In genomic region chr18:13581496-13581895, GRCh38 we compare ENCODE assay signal across 29 cellular contexts.
DNase-seq lines count a peak whose midpoint lies in the region; ATAC-seq and TF ChIP-seq lines count a peak whose summit lies in the region.
"Had no signal": no experiment of that assay in that cellular context is flagged by ENCODE, and none has a peak within 500 bp of the region (broad histone marks: within the 10 kb centered on the region; RNA-seq: fewer than 3 reads in every experiment).

No MANE protein-coding gene starts in this region.

- H4K20me1 ChIP-seq in DOHH2 (ENCODE audit: control insufficient read depth, insufficient read depth, low read depth, low read length) (no peaks in the 10 kb centered on the region), neural progenitor cell (ENCODE audit: low read depth) (no peaks in the 10 kb centered on the region)

- H3K4me2 ChIP-seq in DOHH2 (ENCODE audit: low read length) = 0 out of 2 replicates have a peak overlapping the region, but pooled peaks have one; percentile 2
- H3K4me2 ChIP-seq in neural progenitor cell = no peak overlapping the region
- H3K4me2 ChIP-seq: A549, KMS-11, PC-9 had no signal

- TF ChIP-seq CTCF in DOHH2 (IDR thresholded peaks at IDR 0.05; ENCODE audit: low read depth, low read length, poor library complexity, severe bottlenecking) = no peak
- TF ChIP-seq CTCF in activated B cell treated with CpG ODN at 0.5 μM for 24 hours (IDR thresholded peaks at IDR 0.05) = no peak
- TF ChIP-seq CTCF in neural progenitor cell (IDR thresholded peaks at IDR 0.05) = no peak

- H3K27ac Mint-ChIP-seq in activated B cell treated with CpG ODN at 0.5 μM for 24 hours (peak overlapping the region; percentile 24), neural progenitor cell (no peak overlapping the region)
- H3K27ac Mint-ChIP-seq: CD8-positive, alpha-beta T cell had no signal

- no peaks in the 10 kb centered on the region for H3K36me3 Mint-ChIP-seq in activated B cell treated with CpG ODN at 0.5 μM for 24 hours (ENCODE audit: low read depth)
- H3K36me3 Mint-ChIP-seq in neural progenitor cell = no peaks in the 10 kb centered on the region

- H3K4me1 ChIP-seq in DOHH2 (ENCODE audit: control insufficient read depth, low read length) (peaks cover 92% of the 10 kb centered on the region), neural progenitor cell (no peaks in the 10 kb centered on the region)
- H3K4me1 ChIP-seq: A549, Caco-2, SJSA1 had no signal

- intact Hi-C loops in activated B cell treated with CpG ODN at 0.5 μM for 24 hours (cut with micrococcal nuclease) = no loop called here

- no peaks in the 10 kb centered on the region for H3K36me3 ChIP-seq in DOHH2 (ENCODE audit: control insufficient read depth, low read length)
- no peaks in the 10 kb centered on the region for H3K36me3 ChIP-seq in neural progenitor cell
- H3K36me3 ChIP-seq: SJSA1 had no signal

- H3K27me3 Mint-ChIP-seq in activated B cell treated with CpG ODN at 0.5 μM for 24 hours = no peaks in the 10 kb centered on the region
- peaks cover 2% of the 10 kb centered on the region for H3K27me3 Mint-ChIP-seq in neural progenitor cell (ENCODE audit: insufficient read depth, low read depth)
- H3K27me3 Mint-ChIP-seq: IgD-negative memory B cell had no signal

- H3K9me3 Mint-ChIP-seq in activated B cell treated with CpG ODN at 0.5 μM for 24 hours (no peaks in the 10 kb centered on the region), neural progenitor cell (no peaks in the 10 kb centered on the region)
- H3K9me3 Mint-ChIP-seq: CD8-positive, alpha-beta T cell; IgD-negative memory B cell had no signal

- CTCF ChIA-PET in activated B cell treated with CpG ODN at 0.5 μM for 24 hours (lab: Charles Lee) = interaction anchor here (1.1 kb wide), 1 partner anchor 19 kb away, joined by 3 read pairs; no protein-coding TSS in a partner anchor

- POLR2A ChIA-PET in activated B cell treated with CpG ODN at 0.5 μM for 24 hours (lab: Charles Lee) = interaction anchor here (0.6 to 18.7 kb wide), 4 partner anchors 10 to 32 kb away, joined by 3 to 1007 read pairs (median 190); no protein-coding TSS in a partner anchor

- H3F3A ChIP-seq in DOHH2 (ENCODE audit: control insufficient read depth, insufficient read depth) (peaks cover 26% of the 10 kb centered on the region), neural progenitor cell (ENCODE audit: low read depth) (no peaks in the 10 kb centered on the region)

- H3K9me3 ChIP-seq in DOHH2 (ENCODE audit: control insufficient read depth, insufficient read depth, low read length) = no peaks in the 10 kb centered on the region
- no peaks in the 10 kb centered on the region for H3K9me3 ChIP-seq in neural progenitor cell (ENCODE audit: low read depth)
- H3K9me3 ChIP-seq: A549, Caco-2, SJSA1 had no signal

- H3K4me1 Mint-ChIP-seq in activated B cell treated with CpG ODN at 0.5 μM for 24 hours (peaks cover 76% of the 10 kb centered on the region), neural progenitor cell (peaks cover 24% of the 10 kb centered on the region)

- H3K27ac ChIP-seq in DOHH2 (ENCODE audit: low read depth, low read length) = no peak overlapping the region
- H3K27ac ChIP-seq in layer of hippocampus (ENCODE audit: low read depth, low read length) = peak overlapping the region; percentile 59
- H3K27ac ChIP-seq in neural progenitor cell = no peak overlapping the region
- H3K27ac ChIP-seq: A549, C4-2B, HL-60, KMS-11, PC-9, SJSA1 had no signal

- no peak overlapping the region for H3K4me3 Mint-ChIP-seq in activated B cell treated with CpG ODN at 0.5 μM for 24 hours
- H3K4me3 Mint-ChIP-seq in neural progenitor cell = no peak overlapping the region
- H3K4me3 Mint-ChIP-seq: CD8-positive, alpha-beta T cell; IgD-negative memory B cell had no signal

- no peak overlapping the region for H2AFZ ChIP-seq in neural progenitor cell (replicated peaks)
- H2AFZ ChIP-seq: PC-9 had no signal

- no peak overlapping the region for H3K4me3 ChIP-seq in DOHH2 (ENCODE audit: low read length)
- no peak overlapping the region for H3K4me3 ChIP-seq in neural progenitor cell
- H3K4me3 ChIP-seq: A549, PC-9, SJSA1 had no signal

- ATAC-seq in activated B cell treated with CpG ODN at 0.5 μM for 24 hours (ENCODE audit: low read depth) (no peak), GM19328 (IDR thresholded peaks at IDR 0.05; ENCODE audit: unreplicated experiment) (no peak)
- ATAC-seq: A549; CD8-positive, alpha-beta T cell had no signal

- H3K9me2 ChIP-seq in DOHH2 (replicated peaks; ENCODE audit: control insufficient read depth, low read length) = no peaks in the 10 kb centered on the region

- H3K79me2 ChIP-seq in DOHH2 (ENCODE audit: control insufficient read depth, low read length) (no peaks in the 10 kb centered on the region), neural progenitor cell (ENCODE audit: low read depth) (no peaks in the 10 kb centered on the region)

- H3K27me3 ChIP-seq in DOHH2 (ENCODE audit: control insufficient read depth, low read length) (no peaks in the 10 kb centered on the region), layer of hippocampus (ENCODE audit: control insufficient read depth, insufficient read depth, low read length) (no peaks in the 10 kb centered on the region), neural progenitor cell (no peaks in the 10 kb centered on the region)
- H3K27me3 ChIP-seq: SJSA1 had no signal

- no peak overlapping the region for H3K9ac ChIP-seq in neural progenitor cell
- H3K9ac ChIP-seq: KMS-11 had no signal

- no peak for DNase-seq in activated B cell treated with CpG ODN at 0.5 μM for 24 hours
- no peak for DNase-seq in NCI-H524 (lab: John Stamatoyannopoulos, UW)
- DNase-seq in neural progenitor cell (ENCODE audit: low spot score) = no peak
- no peak for DNase-seq in NCI-H2107 (lab: John Stamatoyannopoulos, UW)
- DNase-seq: AML-193; Caco-2; CD8-positive, alpha-beta T cell; GF-D8; NCI-H1092 treated with DMSO at 0.1 percent for 48 hours; NCI-H1436; NCI-H187; NCI-H2081 treated with DMSO at 0.1 percent for 48 hours; NCI-H2171 treated with DMSO at 0.1 percent for 48 hours; NCI-H345; NCI-H510A treated with DMSO at 0.1 percent for 48 hours; NCI-H774; NK-92 treated with Interleukin-12 subunit alpha and Interleukin-12 subunit beta, amount 100 ng/mL, for 24 hours; PC-9; Right ventricle myocardium superior; RPMI8226 had no signal
